14 cellular contexts compared by ENCODE assay signal in genomic region chr14:54590481-54590880, GRCh38.
"Had no signal": no experiment of that assay in that cellular context is flagged by ENCODE, and none has a peak within 500 bp of the region (broad histone marks: within the 10 kb centered on the region; RNA-seq: fewer than 3 reads in every experiment).

No MANE protein-coding gene starts in this region.

- H3K27me3 Mint-ChIP-seq: activated B cell treated with CpG ODN at 0.5 μM for 24 hours had no signal

- H3K4me3 ChIP-seq: adrenal gland, prostate gland, stomach, thoracic aorta had no signal

- ATAC-seq: natural killer cell treated with Interleukin-12 subunit alpha and Interleukin-12 subunit beta and Interleukin-15 and Interleukin-18, amount 100 ng/mL, for 72 hours had no signal

- H3K36me3 Mint-ChIP-seq: activated naive CD4-positive, alpha-beta T cell treated with anti-CD3 and anti-CD28 coated beads, Interleukin-2, amount 10 ng/mL, durations not matched to agents 7 days and 5 days; immature natural killer cell; natural killer cell treated with Interleukin-12 subunit alpha and Interleukin-12 subunit beta and Interleukin-15 and Interleukin-18, amount 100 ng/mL, for 72 hours had no signal

- H3K27me3 ChIP-seq: adrenal gland, stomach had no signal

- H3K36me3 ChIP-seq: adrenal gland, prostate gland, stomach, thoracic aorta had no signal

- H3K27ac Mint-ChIP-seq: activated B cell treated with CpG ODN at 0.5 μM for 24 hours; activated CD4-positive, alpha-beta T cell treated with anti-CD3 and anti-CD28 coated beads, Interleukin-2, amount 10 ng/mL, durations not matched to agents 7 days and 5 days; activated naive CD4-positive, alpha-beta T cell treated with anti-CD3 and anti-CD28 coated beads, Interleukin-2, amount 10 ng/mL, durations not matched to agents 7 days and 5 days; activated T-helper 2 cell treated with anti-CD3 and anti-CD28 coated beads, Interferon-gamma antibody, Interleukin-2, Interleukin-4, amounts not matched to agents 10 μg/mL and 5 μg/mL and 100 μg/mL, durations not matched to agents 14 hours and 24 hours and 36 hours; immature natural killer cell; natural killer cell treated with Interleukin-12 subunit alpha and Interleukin-12 subunit beta and Interleukin-15 and Interleukin-18, amount 100 ng/mL, for 72 hours; T-helper 1 cell treated with Interleukin-12 subunit alpha and Interleukin-12 subunit beta and Interleukin-4 antibody, amounts not matched to agents 30 μg/mL and 1 μg/mL, for 36 hours had no signal

- H3K9me3 Mint-ChIP-seq: activated CD4-positive, alpha-beta T cell treated with anti-CD3 and anti-CD28 coated beads, Interleukin-2, amount 10 ng/mL, durations not matched to agents 7 days and 5 days; activated naive CD4-positive, alpha-beta T cell treated with anti-CD3 and anti-CD28 coated beads, Interleukin-2, amount 10 ng/mL, durations not matched to agents 7 days and 5 days; activated T-helper 2 cell treated with anti-CD3 and anti-CD28 coated beads, Interferon-gamma antibody, Interleukin-2, Interleukin-4, amounts not matched to agents 10 μg/mL and 5 μg/mL and 100 μg/mL, durations not matched to agents 14 hours and 24 hours and 36 hours; natural killer cell treated with Interleukin-12 subunit alpha and Interleukin-12 subunit beta and Interleukin-15 and Interleukin-18, amount 100 ng/mL, for 72 hours; T-helper 1 cell treated with Interleukin-12 subunit alpha and Interleukin-12 subunit beta and Interleukin-4 antibody, amounts not matched to agents 30 μg/mL and 1 μg/mL, for 36 hours had no signal

- H3K9me3 ChIP-seq: adrenal gland, prostate gland, stomach, thoracic aorta had no signal

- H3K4me3 Mint-ChIP-seq: activated B cell treated with CpG ODN at 0.5 μM for 24 hours; activated CD4-positive, alpha-beta T cell treated with anti-CD3 and anti-CD28 coated beads, Interleukin-2, amount 10 ng/mL, durations not matched to agents 7 days and 5 days; activated naive CD4-positive, alpha-beta T cell treated with anti-CD3 and anti-CD28 coated beads, Interleukin-2, amount 10 ng/mL, durations not matched to agents 7 days and 5 days; immature natural killer cell; natural killer cell treated with Interleukin-12 subunit alpha and Interleukin-12 subunit beta and Interleukin-15 and Interleukin-18, amount 100 ng/mL, for 72 hours; T-helper 1 cell treated with Interleukin-12 subunit alpha and Interleukin-12 subunit beta and Interleukin-4 antibody, amounts not matched to agents 30 μg/mL and 1 μg/mL, for 36 hours had no signal

- H3K27ac ChIP-seq: adrenal gland, prostate gland, stomach, thoracic aorta had no signal

- H3K4me1 Mint-ChIP-seq: immature natural killer cell had no signal

- H3K4me1 ChIP-seq: prostate gland, stomach had no signal

- DNase-seq: activated B cell treated with CpG ODN at 0.5 μM for 24 hours; activated CD4-positive, alpha-beta T cell treated with anti-CD3 and anti-CD28 coated beads, Interleukin-2, amount 10 ng/mL, durations not matched to agents 7 days and 5 days; activated naive CD4-positive, alpha-beta T cell treated with anti-CD3 and anti-CD28 coated beads, Interleukin-2, amount 10 ng/mL, durations not matched to agents 7 days and 5 days; adrenal gland; dermis blood vessel endothelial cell; immature natural killer cell; mammary epithelial cell; occipital lobe; stomach had no signal
